Comparison of ENCODE assay signal across 17 cellular contexts in the genomic region with DNA sequence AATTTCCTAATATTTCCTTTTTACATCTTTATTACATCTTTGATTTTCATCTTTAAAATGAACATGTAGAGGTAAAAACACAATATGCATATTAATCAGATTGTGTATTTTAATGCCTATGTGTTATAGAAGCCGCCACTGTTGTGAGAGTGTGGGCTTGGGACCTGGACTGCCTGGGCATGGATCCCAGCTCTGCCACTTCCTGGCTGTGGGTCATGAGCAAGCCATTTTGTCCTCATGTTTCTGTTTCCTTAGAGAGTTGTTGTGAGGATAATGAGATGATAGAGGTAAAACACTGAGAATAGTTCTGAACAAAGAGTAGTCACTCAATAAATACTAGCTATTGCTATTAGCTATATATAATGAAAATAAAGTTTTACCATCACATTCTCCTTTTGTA.
"Had no signal": no experiment of that assay in that cellular context is flagged by ENCODE, and none has a peak within 500 bp of the region (broad histone marks: within the 10 kb centered on the region; RNA-seq: fewer than 3 reads in every experiment).

No MANE protein-coding gene starts in this region.

- H3K9me3 Mint-ChIP-seq: effector memory CD8-positive, alpha-beta T cell; stimulated activated effector memory CD8-positive, alpha-beta T cell treated with anti-CD3 and anti-CD28 coated beads, Interleukin-12 subunit alpha, Interleukin-12 subunit beta, amount 100 ng/mL, for 72 hours; type B pancreatic cell had no signal

- H3K4me3 Mint-ChIP-seq: effector memory CD8-positive, alpha-beta T cell; immature natural killer cell; naive B cell; nephron progenitor cell; stimulated activated effector memory CD8-positive, alpha-beta T cell treated with anti-CD3 and anti-CD28 coated beads, Interleukin-12 subunit alpha, Interleukin-12 subunit beta, amount 100 ng/mL, for 72 hours; type B pancreatic cell had no signal

- H3K36me3 Mint-ChIP-seq: immature natural killer cell; naive B cell; stimulated activated effector memory CD8-positive, alpha-beta T cell treated with anti-CD3 and anti-CD28 coated beads, Interleukin-12 subunit alpha, Interleukin-12 subunit beta, amount 100 ng/mL, for 72 hours; type B pancreatic cell had no signal

- ATAC-seq: effector memory CD8-positive, alpha-beta T cell; gastrocnemius medialis; lower lobe of right lung; right lobe of liver; stimulated activated effector memory CD8-positive, alpha-beta T cell treated with anti-CD3 and anti-CD28 coated beads, Interleukin-12 subunit alpha, Interleukin-12 subunit beta, amount 100 ng/mL, for 72 hours; stimulated activated naive CD8-positive, alpha-beta T cell treated with anti-CD3 and anti-CD28 coated beads, Interleukin-15, Interleukin-2, amounts not matched to agents 100 U/mL and 50 U/mL, for 24 hours had no signal

- H3K4me1 Mint-ChIP-seq: immature natural killer cell had no signal

- H3K27me3 Mint-ChIP-seq: type B pancreatic cell had no signal

- H3K27ac Mint-ChIP-seq: effector memory CD8-positive, alpha-beta T cell; immature natural killer cell; naive B cell; nephron progenitor cell; stimulated activated effector memory CD8-positive, alpha-beta T cell treated with anti-CD3 and anti-CD28 coated beads, Interleukin-12 subunit alpha, Interleukin-12 subunit beta, amount 100 ng/mL, for 72 hours; type B pancreatic cell had no signal

- DNase-seq: cortex of kidney; effector memory CD8-positive, alpha-beta T cell; gastrocnemius medialis; immature natural killer cell; left ventricle myocardium inferior; lower lobe of right lung; mesenchymal stem cell; midbrain; naive B cell; nephron progenitor cell; right lobe of liver; stimulated activated CD4-positive, alpha-beta T cell treated with anti-CD3 and anti-CD28 coated beads, Interleukin-4, amount 100 ng/mL, for 1 hour; stimulated activated CD8-positive, alpha-beta memory T cell treated with anti-CD3 and anti-CD28 coated beads, Interleukin-4, amount 100 ng/mL, for 48 hours; stimulated activated naive CD8-positive, alpha-beta T cell treated with anti-CD3 and anti-CD28 coated beads, Interleukin-15, Interleukin-2, amounts not matched to agents 100 U/mL and 50 U/mL, for 24 hours; thyroid gland had no signal
